27 cellular contexts compared by ENCODE assay signal in genomic region chr6:40413231-40413755, GRCh38.
DNase-seq lines count a peak whose midpoint lies in the region; ATAC-seq, FAIRE-seq and TF ChIP-seq lines count a peak whose summit lies in the region.
"Had no signal": no experiment of that assay in that cellular context is flagged by ENCODE, and none has a peak within 500 bp of the region (broad histone marks: within the 10 kb centered on the region; RNA-seq: fewer than 3 reads in every experiment).

No MANE protein-coding gene starts in this region.

- peak overlapping the region; percentile 36 to 94 (median 82) for H3K27ac Mint-ChIP-seq in immature natural killer cell
- H3K27ac Mint-ChIP-seq: activated CD4-positive, alpha-beta T cell treated with anti-CD3 and anti-CD28 coated beads for 36 hours; T-helper 17 cell had no signal

- no peaks in the 10 kb centered on the region for H3K36me3 ChIP-seq in HEK293 (ENCODE audit: control insufficient read depth in 2 of 2, insufficient read depth in 1 of 2, low read length in 2 of 2)
- H3K36me3 ChIP-seq in SJCRH30, result no peaks in the 10 kb centered on the region
- no peaks in the 10 kb centered on the region for H3K36me3 ChIP-seq in sigmoid colon
- H3K36me3 ChIP-seq in HepG2 (replicated peaks in 1 of 2; ENCODE audit: control insufficient read depth in 1 of 2, insufficient read depth in 2 of 2, low read length in 2 of 2), result no peaks in the 10 kb centered on the region
- H3K36me3 ChIP-seq: cardiac muscle cell, suprapubic skin, uterus had no signal

- intact Hi-C loops in sigmoid colon (cut with DNase I) (no loop called here), HepG2 (cut with micrococcal nuclease; ENCODE audit: unreplicated experiment) (no loop called here)

- H3K9me3 Mint-ChIP-seq in immature natural killer cell, result no peaks in the 10 kb centered on the region
- H3K9me3 Mint-ChIP-seq: activated T-cell treated with anti-CD3 and anti-CD28 coated beads, Interleukin-2, amount 50 U/mL, for 4 hours; CD14-positive monocyte had no signal

- WGBS in sigmoid colon, 2 donors, result 74 to 82% methylated on average over 8 of the region's 8 CpGs
- 4% methylated on average over 8 of the region's 8 CpGs for WGBS in HepG2 (ENCODE audit: low lambda C conversion rate)

- H3K27me3 ChIP-seq in SJCRH30 (no peaks in the 10 kb centered on the region), sigmoid colon (no peaks in the 10 kb centered on the region), HepG2 (ENCODE audit: control insufficient read depth in 1 of 2, insufficient read depth in 2 of 2, low read length in 2 of 2) (peaks cover 5 to 6% of the 10 kb centered on the region in 2 experiments; a peak in 2 of 5 replicates)
- H3K27me3 ChIP-seq: suprapubic skin, uterus had no signal

- no TSS peak for BruUV-seq in HepG2 (replicated peaks; lab: Mats Ljungman, UMichigan)

- DNase-seq in SJCRH30, result peak; percentile 20 to 33
- no peak for DNase-seq in immature natural killer cell
- DNase-seq in sigmoid colon, result peak; percentile 46
- no peak for DNase-seq in KG1 (lab: John Stamatoyannopoulos, UW)
- no peak for DNase-seq in NCI-H526 treated with DMSO at 0.1 percent for 48 hours (lab: John Stamatoyannopoulos, UW)
- no peak for DNase-seq in HepG2 (ENCODE audit: low spot score)
- DNase-seq: activated CD4-positive, alpha-beta T cell treated with anti-CD3 and anti-CD28 coated beads for 36 hours; activated naive CD4-positive, alpha-beta T cell; activated T-cell treated with anti-CD3 and anti-CD28 coated beads, Interleukin-2, amount 50 U/mL, for 4 hours; Calu3; dermis blood vessel endothelial cell; kidney glomerular epithelial cell; NCI-H1436; NCI-H2107; NCI-H526; small intestine; stimulated activated CD4-positive, alpha-beta T cell treated with anti-CD3 and anti-CD28 coated beads, Interleukin-2, amount 100 ng/mL, for 24 hours; T-helper 17 cell; uterus had no signal

- no peak for ATAC-seq in HepG2
- ATAC-seq: activated CD4-positive, alpha-beta T cell treated with anti-CD3 and anti-CD28 coated beads for 36 hours; activated T-cell treated with anti-CD3 and anti-CD28 coated beads, Interleukin-2, amount 50 U/mL, for 4 hours; K562; T-helper 17 cell had no signal

- H3K9me3 ChIP-seq in HEK293 (ENCODE audit: control insufficient read depth, insufficient read depth, low read depth, low read length) (no peaks in the 10 kb centered on the region), SJCRH30 (replicated peaks) (no peaks in the 10 kb centered on the region), sigmoid colon (no peaks in the 10 kb centered on the region), HepG2 (ENCODE audit: low read length) (no peaks in the 10 kb centered on the region)
- H3K9me3 ChIP-seq: suprapubic skin, uterus had no signal

- TF ChIP-seq POLR2A in sigmoid colon (IDR thresholded peaks at IDR 0.05) (no peak), HepG2 (IDR thresholded peaks at IDR 0.05; ENCODE audit: insufficient read depth in 1 of 2, low read depth in 2 of 2, low read length in 2 of 2) (no peak)

- TF ChIP-seq RAD21 in HepG2 (CRISPR knock-in tag; IDR thresholded peaks at IDR 0.05), result no peak

- CTCF ChIA-PET in HEK293 (lab: Yijun Ruan, JAX), result no interaction called here
- CTCF ChIA-PET in HepG2 (lab: Yijun Ruan, JAX; ENCODE audit: low intra/inter-chr PET ratio, low total read pairs), result no interaction called here

- H2AFZ ChIP-seq in HepG2 (ENCODE audit: low read length), result no peak overlapping the region

- no peak overlapping the region for H3K4me3 ChIP-seq in HEK293 (ENCODE audit: low read depth, low read length)
- H3K4me3 ChIP-seq in SJCRH30, result no peak overlapping the region
- no peak overlapping the region for H3K4me3 ChIP-seq in sigmoid colon
- H3K4me3 ChIP-seq in HepG2 (replicated peaks in 1 of 3; ENCODE audit: insufficient read depth in 1 of 3, low read depth in 2 of 3, low read length in 3 of 3), result no peak overlapping the region
- H3K4me3 ChIP-seq: cardiac muscle cell, K562, SK-N-MC, suprapubic skin, uterus had no signal

- H3K27me3 Mint-ChIP-seq in immature natural killer cell (ENCODE audit: low read depth in 3 of 3), result peaks cover 2 to 6% (median 4%) of the 10 kb centered on the region in 3 donors

- no peak for FAIRE-seq in HepG2 (lab: Jason Lieb, UNC)
- FAIRE-seq: GM19239, K562, small intestine had no signal

- in situ Hi-C loops in HepG2 (cut with HindIII; ENCODE audit: extremely low pct_ligation_motif_present, low pct_unique_long_range_greater_than_20kb), result no loop called here

- H3K4me2 ChIP-seq in HepG2 (ENCODE audit: low read depth, low read length), result no peak overlapping the region

- H3K4me1 ChIP-seq in HEK293 (ENCODE audit: control insufficient read depth, insufficient read depth, low read length) (no peaks in the 10 kb centered on the region), SJCRH30 (no peaks in the 10 kb centered on the region), sigmoid colon (no peaks in the 10 kb centered on the region), HepG2 (ENCODE audit: insufficient read depth, low read length) (no peaks in the 10 kb centered on the region)
- H3K4me1 ChIP-seq: suprapubic skin, uterus had no signal

- H4K20me1 ChIP-seq in HepG2 (ENCODE audit: insufficient read depth, low read length), result no peaks in the 10 kb centered on the region

- H3K27ac ChIP-seq in HEK293 (ENCODE audit: extremely low read depth, low read depth, low read length) (no peak overlapping the region), SJCRH30 (no peak overlapping the region), sigmoid colon (no peak overlapping the region), HepG2 (ENCODE audit: extremely low read length, insufficient read depth, low read length) (no peak overlapping the region)
- H3K27ac ChIP-seq: cardiac muscle cell, RWPE1, SK-N-MC, suprapubic skin, uterus had no signal

- H3K79me2 ChIP-seq in HepG2 (ENCODE audit: insufficient read depth, low read length), result no peaks in the 10 kb centered on the region

- H3K4me1 Mint-ChIP-seq in immature natural killer cell, result peaks cover 39 to 43% of the 10 kb centered on the region in 2 donors
- H3K4me1 Mint-ChIP-seq: activated CD4-positive, alpha-beta T cell treated with anti-CD3 and anti-CD28 coated beads for 36 hours; CD14-positive monocyte had no signal

- H3K36me3 Mint-ChIP-seq in immature natural killer cell, result peaks cover 0 to 3% (median 3%) of the 10 kb centered on the region in 3 donors
- H3K36me3 Mint-ChIP-seq: CD14-positive monocyte had no signal

- POLR2A ChIA-PET in HEK293 (lab: Yijun Ruan, JAX) (no interaction called here), HepG2 (lab: Yijun Ruan, JAX) (no interaction called here)

- H3K4me3 Mint-ChIP-seq in immature natural killer cell, result peak overlapping the region in 1 of 5 donors; percentile 35
- H3K4me3 Mint-ChIP-seq: activated CD4-positive, alpha-beta T cell treated with anti-CD3 and anti-CD28 coated beads for 36 hours; activated T-cell treated with anti-CD3 and anti-CD28 coated beads, Interleukin-2, amount 50 U/mL, for 4 hours; T-helper 17 cell had no signal

- TF ChIP-seq CTCF in HEK293 (tag by site-specific recombination; IDR thresholded peaks at IDR 0.05) (no peak), sigmoid colon (IDR thresholded peaks at IDR 0.05) (no peak), HepG2 (CRISPR knock-in tag; IDR thresholded peaks at IDR 0.05) (no peak)

- no peak for TF ChIP-seq EP300 in sigmoid colon (IDR thresholded peaks at IDR 0.05)
- TF ChIP-seq EP300 in HepG2 (IDR thresholded peaks at IDR 0.05; ENCODE audit: low read depth in 2 of 2, low read length in 2 of 2), result no peak
- no peak for TF ChIP-seq EP300 in HepG2 (CRISPR knock-in tag; IDR thresholded peaks at IDR 0.05; ENCODE audit: borderline replicate concordance)

- H3K9ac ChIP-seq in HepG2 (ENCODE audit: insufficient read depth, low read depth, low read length), result no peak overlapping the region

TF ChIP-seq in HEK293, 187 proteins besides CTCF, POLR2A, EP300 and RAD21:
- TF ChIP-seq KLF17 (tag by site-specific recombination; IDR thresholded peaks at IDR 0.05) (peak; percentile 54; the same call in 1 of the 2 replicates), ZNF169 (tag by site-specific recombination; IDR thresholded peaks at IDR 0.05) (no peak), ZIC2 (tag by site-specific recombination; IDR thresholded peaks at IDR 0.05) (peak; percentile 90)

TF ChIP-seq in HepG2, 621 proteins besides CTCF, POLR2A, EP300 and RAD21:
- TF ChIP-seq ZNF644 (CRISPR knock-in tag; IDR thresholded peaks at IDR 0.05; ENCODE audit: low read depth) (no peak), STAT6 (CRISPR knock-in tag; IDR thresholded peaks at IDR 0.05; ENCODE audit: borderline replicate concordance) (no peak), CHD4 (IDR thresholded peaks at IDR 0.05; ENCODE audit: borderline replicate concordance, low read length) (no peak), ZNF431 (CRISPR knock-in tag; IDR thresholded peaks at IDR 0.05; ENCODE audit: borderline replicate concordance, low read depth) (no peak), ZNF615 (CRISPR knock-in tag; IDR thresholded peaks at IDR 0.05; ENCODE audit: borderline replicate concordance) (no peak), RORA (CRISPR knock-in tag; IDR thresholded peaks at IDR 0.05) (no peak), ASH2L (IDR thresholded peaks at IDR 0.05; ENCODE audit: insufficient read length, low read depth, low read length) (no peak), ZMAT3 (CRISPR knock-in tag; conservative IDR thresholded peaks at IDR 0.05) (no peak), ATF7-NPFF (CRISPR knock-in tag; IDR thresholded peaks at IDR 0.05; ENCODE audit: low read depth) (no peak), ZFP41 (CRISPR knock-in tag; IDR thresholded peaks at IDR 0.05; ENCODE audit: borderline replicate concordance) (no peak)

Comparison
In these comparisons a context has a peak if more than half of its experiments do, and no peak if none do; other contexts are left out.
1. DNase-seq: peak in SJCRH30 (2 of 2) and sigmoid colon (single experiment); none in immature natural killer cell (0 of 3), KG1 (single experiment), NCI-H526 treated with DMSO at 0.1 percent for 48 hours (single experiment) and HepG2 (single experiment).